8 cellular contexts compared by ENCODE assay signal in genomic region chr6:7991992-7992815, GRCh38.
DNase-seq lines count a peak whose midpoint lies in the region; ATAC-seq, FAIRE-seq and TF ChIP-seq lines count a peak whose summit lies in the region.

No MANE protein-coding gene starts in this region.

- H3K27me3 ChIP-seq in H1 (replicated peaks in 1 of 4; ENCODE audit: control insufficient read depth in 3 of 4, extremely low read depth in 1 of 4, insufficient read depth in 3 of 4, low read length in 3 of 4), result no peaks in the 10 kb centered on the region

- H2BK12ac ChIP-seq in H1 (ENCODE audit: low read depth, low read length), result no peak overlapping the region

- no peak overlapping the region for H2AFZ ChIP-seq in H1 (ENCODE audit: low read length)

- peak; percentile 84 for ATAC-seq in HG02798 (IDR thresholded peaks at IDR 0.05; ENCODE audit: poor library complexity, unreplicated experiment)

- peaks cover 4% of the 10 kb centered on the region for H3K9me3 Mint-ChIP-seq in activated CD4-positive, alpha-beta memory T cell treated with anti-CD3 and anti-CD28 coated beads for 36 hours

- no peak overlapping the region for H3K23ac ChIP-seq in H1 (ENCODE audit: insufficient read length)

- no peaks in the 10 kb centered on the region for H3K79me1 ChIP-seq in H1 (ENCODE audit: low read depth, low read length)

- no peak overlapping the region for H3K9ac ChIP-seq in H1 (replicated peaks in 1 of 4; ENCODE audit: extremely low read depth in 1 of 4, low read depth in 3 of 4, low read length in 3 of 4)

- no peak overlapping the region for H3K14ac ChIP-seq in H1 (ENCODE audit: insufficient read length)

- DNase-seq in SIG-M5 treated with dmso at 0.1 percent for 504 hours (lab: John Stamatoyannopoulos, UW; ENCODE audit: unreplicated experiment) (peak; percentile 22), SIG-M5 (lab: John Stamatoyannopoulos, UW) (no peak), NCI-H748 treated with DMSO at 0.1 percent for 48 hours (lab: John Stamatoyannopoulos, UW) (peak; percentile 26), H1 (ENCODE audit: low read depth in 1 of 2, low spot score in 2 of 2) (no peak), midbrain (lab: John Stamatoyannopoulos, UW) (peak; percentile 42), NCI-H2107 (lab: John Stamatoyannopoulos, UW) (no peak)
- no peak for DNase-seq in activated CD4-positive, alpha-beta memory T cell treated with anti-CD3 and anti-CD28 coated beads for 36 hours

- H3K4me1 ChIP-seq in H1 (replicated peaks in 1 of 4; ENCODE audit: control insufficient read depth in 3 of 4, insufficient read depth in 4 of 4, low read length in 3 of 4), result no peaks in the 10 kb centered on the region

- no peaks in the 10 kb centered on the region for H3K36me3 Mint-ChIP-seq in activated CD4-positive, alpha-beta memory T cell treated with anti-CD3 and anti-CD28 coated beads for 36 hours

- H3K4me1 Mint-ChIP-seq in activated CD4-positive, alpha-beta memory T cell treated with anti-CD3 and anti-CD28 coated beads for 36 hours (ENCODE audit: low read depth), result no peaks in the 10 kb centered on the region

- 71% methylated on average over 7 of the region's 7 CpGs; no CpG with 5 or more reads in 1 of the 2 experiments for WGBS in H1 (ENCODE audit: extremely low coverage in 1 of 2, insufficient coverage in 1 of 2, insufficient read length in 1 of 2, insufficient replicate concordance in 2 of 2, low coverage in 1 of 2, low lambda C conversion rate in 2 of 2, missing lambda C conversion rate in 1 of 2), 2 experiments

- H3K4me2 ChIP-seq in H1 (ENCODE audit: insufficient read depth in 1 of 2, low read depth in 2 of 2, low read length in 2 of 2), result no peak overlapping the region

- H3K23me2 ChIP-seq in H1 (ENCODE audit: low read depth, low read length), result no peaks in the 10 kb centered on the region

- H3K4me3 Mint-ChIP-seq in activated CD4-positive, alpha-beta memory T cell treated with anti-CD3 and anti-CD28 coated beads for 36 hours, result no peak overlapping the region

- intact Hi-C loops in activated CD4-positive, alpha-beta memory T cell treated with anti-CD3 and anti-CD28 coated beads for 36 hours (cut with micrococcal nuclease), result loop anchor here (5.0 kb wide), 1 partner anchor 270 kb away; no protein-coding TSS in a partner anchor

- no peak overlapping the region for H2BK120ac ChIP-seq in H1 (replicated peaks; ENCODE audit: low read depth, low read length)

- CTCF ChIA-PET in H1 (lab: Charles Lee; ENCODE audit: partially characterized antibody), result interaction anchor here (0.5 to 2.8 kb wide), 34 partner anchors 9 to 376 kb away, joined by 3 to 18 read pairs (median 4); no protein-coding TSS in a partner anchor
- CTCF ChIA-PET in activated CD4-positive, alpha-beta memory T cell treated with anti-CD3 and anti-CD28 coated beads for 36 hours (lab: Charles Lee), result interaction anchor here (0.7 to 1.5 kb wide), 5 partner anchors 14 to 1272 kb away, joined by 3 to 5 read pairs (median 3); no protein-coding TSS in a partner anchor

- no peak overlapping the region for H3K27ac ChIP-seq in H1 (ENCODE audit: low read depth, low read length)

- H3K4ac ChIP-seq in H1 (replicated peaks; ENCODE audit: insufficient read length, low read depth, low read length), result no peak overlapping the region

- no peak overlapping the region for H2BK20ac ChIP-seq in H1 (ENCODE audit: low read length)

- no peaks in the 10 kb centered on the region for H3K27me3 Mint-ChIP-seq in activated CD4-positive, alpha-beta memory T cell treated with anti-CD3 and anti-CD28 coated beads for 36 hours

- no peak overlapping the region for H2AK5ac ChIP-seq in H1 (ENCODE audit: low read depth, low read length)

- no peak for TF ChIP-seq POLR2A in H1 (IDR thresholded peaks at IDR 0.05; ENCODE audit: control extremely low read depth in 1 of 2, low read depth in 2 of 2, low read length in 2 of 2)

- H3K79me2 ChIP-seq in H1 (ENCODE audit: control insufficient read depth in 1 of 2, insufficient read depth in 2 of 2, low read length in 2 of 2), result no peaks in the 10 kb centered on the region

- no peak for FAIRE-seq in H1 (lab: Jason Lieb, UNC)

- TF ChIP-seq EP300 in H1 (IDR thresholded peaks at IDR 0.05; ENCODE audit: borderline replicate concordance in 1 of 2, low read depth in 2 of 2, low read length in 2 of 2), result no peak

- no peak overlapping the region for H2BK5ac ChIP-seq in H1 (ENCODE audit: low read depth, low read length)

- TF ChIP-seq RAD21 in H1 (IDR thresholded peaks at IDR 0.05 in 1 of 2, conservative IDR thresholded peaks at IDR 0.05 in 1 of 2; ENCODE audit: low read depth in 2 of 2, low read length in 2 of 2), result peak; percentile 55 to 62

- peak in 2 of 3 experiments; percentile 16 to 27; a peak in 2 of 4 replicates for TF ChIP-seq CTCF in H1 (IDR thresholded peaks at IDR 0.05; ENCODE audit: control extremely low read depth in 1 of 3, insufficient read depth in 1 of 3, low read depth in 1 of 3, low read length in 3 of 3)

- no peak overlapping the region for H4K8ac ChIP-seq in H1 (ENCODE audit: extremely low read depth, insufficient read depth, low read length)

- no peak overlapping the region for H3K18ac ChIP-seq in H1 (ENCODE audit: extremely low read depth, low read length)

- no peak overlapping the region for H2BK15ac ChIP-seq in H1 (ENCODE audit: low read length)

- H3K9me3 ChIP-seq in H1 (ENCODE audit: insufficient read depth in 2 of 2, low read depth in 1 of 2, low read length in 1 of 2), result no peaks in the 10 kb centered on the region

- H3K4me3 ChIP-seq in H1 (ENCODE audit: extremely low read depth in 1 of 4, insufficient read depth in 2 of 4, low read depth in 3 of 4, low read length in 4 of 4), result no peak overlapping the region

- H3K27ac Mint-ChIP-seq in activated CD4-positive, alpha-beta memory T cell treated with anti-CD3 and anti-CD28 coated beads for 36 hours, result no peak overlapping the region

- no peaks in the 10 kb centered on the region for H4K20me1 ChIP-seq in H1 (replicated peaks in 1 of 2; ENCODE audit: control insufficient read depth in 1 of 2, insufficient read depth in 2 of 2, low read length in 2 of 2)

- H4K91ac ChIP-seq in H1 (replicated peaks; ENCODE audit: insufficient read length, low read length), result no peak overlapping the region

- no peak overlapping the region for H4K5ac ChIP-seq in H1 (ENCODE audit: insufficient read length, low read depth, low read length)

- no peaks in the 10 kb centered on the region for H3K36me3 ChIP-seq in H1 (ENCODE audit: control insufficient read depth in 2 of 4, insufficient read depth in 4 of 4, low read length in 3 of 4)

- H3K56ac ChIP-seq in H1 (replicated peaks; ENCODE audit: insufficient read length, low read depth, low read length), result no peak overlapping the region

- POLR2A ChIA-PET in H1 (lab: Charles Lee; ENCODE audit: partially characterized antibody), result interaction anchor here (0.5 to 0.6 kb wide), 2 partner anchors 27 to 49 kb away, joined by 3 read pairs; no protein-coding TSS in a partner anchor
- POLR2A ChIA-PET in activated CD4-positive, alpha-beta memory T cell treated with anti-CD3 and anti-CD28 coated beads for 36 hours (lab: Charles Lee), result no interaction called here

TF ChIP-seq in H1, 55 proteins besides CTCF, POLR2A, EP300 and RAD21:
- TF ChIP-seq NANOG (IDR thresholded peaks at IDR 0.05; ENCODE audit: insufficient read depth, low read depth, low read length, poor library complexity, severe bottlenecking), result no peak
- no peak for TF ChIP-seq RNF2 (IDR thresholded peaks at IDR 0.05; ENCODE audit: borderline replicate concordance, low read depth, low read length, missing control alignments, poor library complexity, severe bottlenecking)
- TF ChIP-seq CEBPB (IDR thresholded peaks at IDR 0.05; ENCODE audit: low read depth, low read length), result no peak
- TF ChIP-seq USF2 (IDR thresholded peaks at IDR 0.05; ENCODE audit: low read length), result no peak
- no peak for TF ChIP-seq MAX (IDR thresholded peaks at IDR 0.05)
- TF ChIP-seq RBBP5 (IDR thresholded peaks at IDR 0.05; ENCODE audit: borderline replicate concordance, low read depth, low read length), result no peak
- no peak for TF ChIP-seq MAFK (IDR thresholded peaks at IDR 0.05; ENCODE audit: low read depth, low read length)
- TF ChIP-seq CBX5 (IDR thresholded peaks at IDR 0.05; ENCODE audit: low read depth, low read length), result no peak
- no peak for TF ChIP-seq KDM1A (IDR thresholded peaks at IDR 0.05; ENCODE audit: borderline replicate concordance, low read length)
TF ChIP-seq in H1: peak in this region for 0.

Comparison
In these comparisons a context has a peak if more than half of its experiments do, and no peak if none do; other contexts are left out.
1. DNase-seq: peak in SIG-M5 treated with dmso at 0.1 percent for 504 hours (single experiment), NCI-H748 treated with DMSO at 0.1 percent for 48 hours (single experiment) and midbrain (single experiment); none in SIG-M5 (single experiment), H1 (0 of 2), NCI-H2107 (single experiment) and activated CD4-positive, alpha-beta memory T cell treated with anti-CD3 and anti-CD28 coated beads for 36 hours (single experiment).